Comparison of ENCODE assay signal across 8 cellular contexts in genomic region chr18:63317982-63318881, GRCh38. TPM values are rescaled to one million over a fixed set of nuclear protein-coding genes. Genes with fewer than 3 reads are reported as not detected.
DNase-seq lines count a peak whose midpoint lies in the region; ATAC-seq and TF ChIP-seq lines count a peak whose summit lies in the region.

No MANE protein-coding gene starts in this region.

- H3K4me1 ChIP-seq in adrenal gland (replicated peaks in 1 of 2), result peaks cover 0 to 4% of the 10 kb centered on the region in 2 donors

- peak overlapping the region; percentile 70 to 97 (median 70) for H3K27ac Mint-ChIP-seq in IgD-negative memory B cell

- peak overlapping the region; percentile 89 to 100 (median 99) for H3K4me3 Mint-ChIP-seq in IgD-negative memory B cell

- H3K27ac ChIP-seq in adrenal gland (peak overlapping the region in 2 of 5 donors; percentile 23 to 46), skin epidermis (peak overlapping the region in 19 of 21 experiments; percentile 8 to 87 (median 64))

- H3K36me3 Mint-ChIP-seq in IgD-negative memory B cell, result no peaks in the 10 kb centered on the region

- H3K36me3 ChIP-seq in adrenal gland (replicated peaks in 1 of 2), result no peaks in the 10 kb centered on the region

- DNase-seq in DMS53 (lab: John Stamatoyannopoulos, UW) (peak; percentile 99), SKM-1 (lab: John Stamatoyannopoulos, UW; ENCODE audit: unreplicated experiment) (peak; percentile 80), adrenal gland (peak in 4 of 7 donors; percentile 10 to 61 (median 30)), iPS DF 4.7 (ENCODE audit: extremely low read depth, low spot score) (peak; percentile 58), dedifferentiated amniotic fluid mesenchymal stem cell (ENCODE audit: extremely low spot score) (no peak)

- 5 to 22% (median 8%) methylated on average over 14 to 65 of the region's 65 CpGs for WGBS in adrenal gland, 4 donors

- ATAC-seq in GM19468 (IDR thresholded peaks at IDR 0.05; ENCODE audit: extremely low read depth, unreplicated experiment), result peak; percentile 10

- intact Hi-C loops in adrenal gland (cut with DNase I), result no loop called here

- H3K27me3 Mint-ChIP-seq in IgD-negative memory B cell, result no peaks in the 10 kb centered on the region

- H3K27me3 ChIP-seq in adrenal gland, result peaks cover 5% of the 10 kb centered on the region

- H3K9me3 Mint-ChIP-seq in IgD-negative memory B cell, result no peaks in the 10 kb centered on the region

- TF ChIP-seq POLR2A in adrenal gland (IDR thresholded peaks at IDR 0.05), result no peak

- H3K9me3 ChIP-seq in adrenal gland (replicated peaks in 1 of 3), result no peaks in the 10 kb centered on the region

- peak overlapping the region in 1 of 4 donors; percentile 78 for H3K4me3 ChIP-seq in adrenal gland
- H3K4me3 ChIP-seq in skin epidermis, result peak overlapping the region; percentile 54 to 75 (median 63)

- peak in 5 of 6 experiments; percentile 26 to 44 (median 34) for TF ChIP-seq CTCF in adrenal gland (IDR thresholded peaks at IDR 0.05)

- H3K4me1 Mint-ChIP-seq in IgD-negative memory B cell, result peaks cover 37 to 47% (median 47%) of the 10 kb centered on the region in 3 donors

RNA-seq across cellular contexts. Expression of gene BCL2, which starts 1.3 kb away (rescaled TPM):
- polyA plus RNA-seq in IgD-negative memory B cell (36.2 TPM), adrenal gland (1 to 10 TPM; 1.2 to 2.9 (median 1.5) TPM)
- 1 to 10 TPM in 7 of 8 donors, under 1 TPM in 1; 0.85 to 7.7 (median 4.0) TPM for total RNA-seq in adrenal gland

RNA-seq across cellular contexts. Expression of gene KDSR, which starts 48.8 kb away (rescaled TPM):
- polyA plus RNA-seq in IgD-negative memory B cell (40.2 TPM), adrenal gland (10 to 100 TPM in 2 of 3 donors, 1 to 10 TPM in 1; 8.2 to 36.7 (median 15.1) TPM)
- 100 to 1,000 TPM in 1 of 8 donors, 10 to 100 TPM in 7; 39.8 to 102 (median 52.5) TPM for total RNA-seq in adrenal gland
